In genomic region chr10:8315619-8316021, GRCh38 we compare ENCODE assay signal across 18 cellular contexts.
DNase-seq lines count a peak whose midpoint lies in the region; ATAC-seq, FAIRE-seq and TF ChIP-seq lines count a peak whose summit lies in the region.
"Had no signal": no experiment of that assay in that cellular context is flagged by ENCODE, and none has a peak within 500 bp of the region (broad histone marks: within the 10 kb centered on the region; RNA-seq: fewer than 3 reads in every experiment).

No MANE protein-coding gene starts in this region.

- H3K9me2 ChIP-seq in OCI-LY7 (ENCODE audit: insufficient read depth, low read length), result no peaks in the 10 kb centered on the region

- BruUV-seq in OCI-LY7 (replicated peaks; lab: Mats Ljungman, UMichigan), result no TSS peak

- no peak overlapping the region for H3K4me2 ChIP-seq in OCI-LY7 (ENCODE audit: low read length)
- H3K4me2 ChIP-seq: PC-9 had no signal

- H3K4me1 ChIP-seq in OCI-LY7 (ENCODE audit: insufficient read depth, low read length, poor library complexity, severe bottlenecking), result no peaks in the 10 kb centered on the region
- H3K4me1 ChIP-seq: SJSA1 had no signal

- no peaks in the 10 kb centered on the region for H3K9me3 ChIP-seq in OCI-LY7 (ENCODE audit: low read length)
- H3K9me3 ChIP-seq: SJSA1 had no signal

- H3K36me3 ChIP-seq in OCI-LY7 (ENCODE audit: insufficient read depth, low read length) (no peaks in the 10 kb centered on the region), brain microvascular endothelial cell (replicated peaks) (no peaks in the 10 kb centered on the region)
- H3K36me3 ChIP-seq: SJSA1 had no signal

- no peak overlapping the region for H3K4me3 Mint-ChIP-seq in activated T-helper 1 cell treated with anti-CD3 and anti-CD28 coated beads, Interleukin-12 subunit alpha, Interleukin-12 subunit beta, Interleukin-2, Interleukin-4 antibody, amounts not matched to agents 30 ng/mL and 10 ng/mL and 1 ng/mL, durations not matched to agents 14 hours and 24 hours and 36 hours
- H3K4me3 Mint-ChIP-seq: activated B cell treated with CpG ODN at 0.5 μM for 24 hours; activated naive CD4-positive, alpha-beta T cell treated with anti-CD3 and anti-CD28 coated beads, Interleukin-2, amount 50 U/mL, for 24 hours; nephron had no signal

- POLR2A ChIA-PET in OCI-LY7 (lab: Charles Lee), result interaction anchor here (0.6 kb wide), 1 partner anchor 973 kb away, joined by 3 read pairs; no protein-coding TSS in a partner anchor

- H3K27me3 ChIP-seq in brain microvascular endothelial cell (replicated peaks), result no peaks in the 10 kb centered on the region

- H3K27ac Mint-ChIP-seq in activated T-helper 1 cell treated with anti-CD3 and anti-CD28 coated beads, Interleukin-12 subunit alpha, Interleukin-12 subunit beta, Interleukin-2, Interleukin-4 antibody, amounts not matched to agents 30 ng/mL and 10 ng/mL and 1 ng/mL, durations not matched to agents 14 hours and 24 hours and 36 hours, result peak overlapping the region; percentile 35
- H3K27ac Mint-ChIP-seq: activated B cell treated with CpG ODN at 0.5 μM for 24 hours; activated naive CD4-positive, alpha-beta T cell treated with anti-CD3 and anti-CD28 coated beads, Interleukin-2, amount 50 U/mL, for 24 hours; nephron had no signal

- DNase-seq in GM12892 (ENCODE audit: insufficient read length) (no peak), OCI-LY7 (ENCODE audit: low spot score) (no peak), brain microvascular endothelial cell (no peak), ACHN (no peak)
- no peak for DNase-seq in activated T-helper 1 cell treated with anti-CD3 and anti-CD28 coated beads, Interleukin-12 subunit alpha, Interleukin-12 subunit beta, Interleukin-2, Interleukin-4 antibody, amounts not matched to agents 30 ng/mL and 10 ng/mL and 1 ng/mL, durations not matched to agents 14 hours and 24 hours and 36 hours (ENCODE audit: low spot score)
- DNase-seq: activated B cell treated with CpG ODN at 0.5 μM for 24 hours, COR-L47, HCEC 1CT, midbrain, NCI-H1436 treated with DMSO at 0.1 percent for 48 hours, PC-9, posterior cingulate gyrus had no signal

- no peak overlapping the region for H3K27ac ChIP-seq in OCI-LY7 (ENCODE audit: low read depth, low read length, poor library complexity, severe bottlenecking)
- H3K27ac ChIP-seq in brain microvascular endothelial cell, result no peak overlapping the region
- H3K27ac ChIP-seq: PC-9, SJSA1 had no signal

- intact Hi-C loops in activated T-helper 1 cell treated with anti-CD3 and anti-CD28 coated beads, Interleukin-12 subunit alpha, Interleukin-12 subunit beta, Interleukin-2, Interleukin-4 antibody, amounts not matched to agents 30 ng/mL and 10 ng/mL and 1 ng/mL, durations not matched to agents 14 hours and 24 hours and 36 hours (cut with micrococcal nuclease), result loop anchor here (1.0 kb wide), 5 partner anchors 10 to 178 kb away; no protein-coding TSS in a partner anchor
- intact Hi-C loops in OCI-LY7 (cut with micrococcal nuclease; ENCODE audit: unreplicated experiment), result no loop called here

- CTCF ChIA-PET in OCI-LY7 (lab: Charles Lee; ENCODE audit: unreplicated experiment), result no interaction called here

- ATAC-seq in GM18867 (IDR thresholded peaks at IDR 0.05; ENCODE audit: unreplicated experiment), result peak; percentile 58
- ATAC-seq in HG03432 (IDR thresholded peaks at IDR 0.05; ENCODE audit: unreplicated experiment), result peak; percentile 78
- ATAC-seq in GM18498 (IDR thresholded peaks at IDR 0.05; ENCODE audit: unreplicated experiment), result no peak

- in situ Hi-C loops in brain microvascular endothelial cell (cut with HindIII; ENCODE audit: low pct_ligation_motif_present, low sequenced_read_pairs), result no loop called here
- in situ Hi-C loops in ACHN (cut with HindIII; ENCODE audit: low pct_ligation_motif_present, low pct_unique_long_range_greater_than_20kb, low sequenced_read_pairs), result no loop called here

- FAIRE-seq in GM12892 (lab: Jason Lieb, UNC), result peak; percentile 84

- no peaks in the 10 kb centered on the region for H3K79me2 ChIP-seq in OCI-LY7 (ENCODE audit: insufficient read depth, low read depth, low read length)

- H3K4me3 ChIP-seq in OCI-LY7 (ENCODE audit: low read depth, low read length, poor library complexity, severe bottlenecking) (no peak overlapping the region), brain microvascular endothelial cell (ENCODE audit: low read depth, low read length) (no peak overlapping the region)
- H3K4me3 ChIP-seq: PC-9, SJSA1 had no signal

- TF ChIP-seq POLR2A in GM12892 (IDR thresholded peaks at IDR 0.05; ENCODE audit: low read depth, low read length), result no peak

- no peaks in the 10 kb centered on the region for H3K27me3 Mint-ChIP-seq in activated T-helper 1 cell treated with anti-CD3 and anti-CD28 coated beads, Interleukin-12 subunit alpha, Interleukin-12 subunit beta, Interleukin-2, Interleukin-4 antibody, amounts not matched to agents 30 ng/mL and 10 ng/mL and 1 ng/mL, durations not matched to agents 14 hours and 24 hours and 36 hours (ENCODE audit: insufficient read depth)
- H3K27me3 Mint-ChIP-seq: activated B cell treated with CpG ODN at 0.5 μM for 24 hours; activated naive CD4-positive, alpha-beta T cell treated with anti-CD3 and anti-CD28 coated beads, Interleukin-2, amount 50 U/mL, for 24 hours had no signal

- TF ChIP-seq CTCF in OCI-LY7 (conservative IDR thresholded peaks at IDR 0.05; ENCODE audit: low read length) (no peak), brain microvascular endothelial cell (IDR thresholded peaks at IDR 0.05; ENCODE audit: low read depth, low read length, missing control alignments) (no peak)

- H4K20me1 ChIP-seq in OCI-LY7 (ENCODE audit: insufficient read depth, low read length), result no peaks in the 10 kb centered on the region

- peaks cover 14% of the 10 kb centered on the region for H3K36me3 Mint-ChIP-seq in activated T-helper 1 cell treated with anti-CD3 and anti-CD28 coated beads, Interleukin-12 subunit alpha, Interleukin-12 subunit beta, Interleukin-2, Interleukin-4 antibody, amounts not matched to agents 30 ng/mL and 10 ng/mL and 1 ng/mL, durations not matched to agents 14 hours and 24 hours and 36 hours (ENCODE audit: low read depth)
- H3K36me3 Mint-ChIP-seq: activated naive CD4-positive, alpha-beta T cell treated with anti-CD3 and anti-CD28 coated beads, Interleukin-2, amount 50 U/mL, for 24 hours had no signal

- H3K9me3 Mint-ChIP-seq in activated T-helper 1 cell treated with anti-CD3 and anti-CD28 coated beads, Interleukin-12 subunit alpha, Interleukin-12 subunit beta, Interleukin-2, Interleukin-4 antibody, amounts not matched to agents 30 ng/mL and 10 ng/mL and 1 ng/mL, durations not matched to agents 14 hours and 24 hours and 36 hours, result peaks cover 25% of the 10 kb centered on the region
- H3K9me3 Mint-ChIP-seq: activated naive CD4-positive, alpha-beta T cell treated with anti-CD3 and anti-CD28 coated beads, Interleukin-2, amount 50 U/mL, for 24 hours; nephron had no signal

- no peak overlapping the region for H2AFZ ChIP-seq in OCI-LY7 (ENCODE audit: low read length)
- H2AFZ ChIP-seq: PC-9 had no signal

- peaks cover 62% of the 10 kb centered on the region for H3K4me1 Mint-ChIP-seq in activated T-helper 1 cell treated with anti-CD3 and anti-CD28 coated beads, Interleukin-12 subunit alpha, Interleukin-12 subunit beta, Interleukin-2, Interleukin-4 antibody, amounts not matched to agents 30 ng/mL and 10 ng/mL and 1 ng/mL, durations not matched to agents 14 hours and 24 hours and 36 hours (ENCODE audit: low read depth)
- H3K4me1 Mint-ChIP-seq: activated B cell treated with CpG ODN at 0.5 μM for 24 hours, nephron had no signal
